In the genomic region with DNA sequence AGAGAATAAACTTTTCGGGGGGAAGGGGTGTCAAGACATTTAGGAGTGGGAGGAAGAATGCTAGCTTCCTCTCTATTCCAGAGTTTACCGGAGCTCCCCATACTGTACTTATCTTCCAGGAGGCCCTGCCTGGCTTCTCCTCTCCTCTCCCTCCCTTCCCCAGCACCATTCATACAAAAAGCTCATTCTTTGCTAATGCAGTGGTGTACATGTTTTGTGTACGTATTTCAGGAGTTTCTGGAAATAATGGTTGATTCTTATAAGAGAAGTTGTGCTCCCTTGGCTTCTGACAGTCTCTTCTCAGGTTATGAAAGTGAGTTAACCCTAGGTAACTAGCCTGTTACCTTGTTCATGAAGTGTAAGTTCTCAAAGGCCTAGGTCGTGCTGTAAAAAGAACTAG, we compare ENCODE assay signal across 15 cellular contexts. TPM values are rescaled to one million over a fixed set of nuclear protein-coding genes. Genes with fewer than 3 reads are reported as not detected.
DNase-seq lines count a peak whose midpoint lies in the region; ATAC-seq and TF ChIP-seq lines count a peak whose summit lies in the region.
"Had no signal": no experiment of that assay in that cellular context is flagged by ENCODE, and none has a peak within 500 bp of the region (broad histone marks: within the 10 kb centered on the region; RNA-seq: fewer than 3 reads in every experiment).

No MANE protein-coding gene starts in this region.

- H3K4me3 Mint-ChIP-seq in activated T-cell treated with anti-CD3 and anti-CD28 coated beads, Interleukin-2, amount 50 U/mL, for 72 hours = no peak overlapping the region
- H3K4me3 Mint-ChIP-seq in stimulated activated memory B cell treated with anti-CD40 and anti-IgM and Interleukin-4, amounts not matched to agents 10 μg/mL and 1 μg/mL and 100 μg/mL, for 72 hours = no peak overlapping the region
- H3K4me3 Mint-ChIP-seq in activated CD8-positive, alpha-beta memory T cell treated with anti-CD3 and anti-CD28 coated beads, Interleukin-2, amount 10 ng/mL, durations not matched to agents 7 days and 5 days = no peak overlapping the region
- H3K4me3 Mint-ChIP-seq: CD14-positive monocyte, H9 had no signal

- peaks cover 68% of the 10 kb centered on the region for H3K4me1 Mint-ChIP-seq in activated T-cell treated with anti-CD3 and anti-CD28 coated beads, Interleukin-2, amount 50 U/mL, for 72 hours (ENCODE audit: low read depth)
- H3K4me1 Mint-ChIP-seq in stimulated activated memory B cell treated with anti-CD40 and anti-IgM and Interleukin-4, amounts not matched to agents 10 μg/mL and 1 μg/mL and 100 μg/mL, for 72 hours = peaks cover 55% of the 10 kb centered on the region
- peaks cover 67% of the 10 kb centered on the region for H3K4me1 Mint-ChIP-seq in activated CD8-positive, alpha-beta memory T cell treated with anti-CD3 and anti-CD28 coated beads, Interleukin-2, amount 10 ng/mL, durations not matched to agents 7 days and 5 days

- no peak overlapping the region for H3K27ac ChIP-seq in Panc1 (ENCODE audit: low read length)

- no peaks in the 10 kb centered on the region for H3K9me3 ChIP-seq in Panc1 (ENCODE audit: control insufficient read depth, insufficient read depth, low read depth, low read length)

- H3K9me3 Mint-ChIP-seq in activated T-cell treated with anti-CD3 and anti-CD28 coated beads, Interleukin-2, amount 50 U/mL, for 72 hours = no peaks in the 10 kb centered on the region
- H3K9me3 Mint-ChIP-seq in stimulated activated memory B cell treated with anti-CD40 and anti-IgM and Interleukin-4, amounts not matched to agents 10 μg/mL and 1 μg/mL and 100 μg/mL, for 72 hours = no peaks in the 10 kb centered on the region
- H3K9me3 Mint-ChIP-seq in activated CD8-positive, alpha-beta memory T cell treated with anti-CD3 and anti-CD28 coated beads, Interleukin-2, amount 10 ng/mL, durations not matched to agents 7 days and 5 days (ENCODE audit: low read depth) = no peaks in the 10 kb centered on the region
- H3K9me3 Mint-ChIP-seq: H9 had no signal

- peaks cover 84% of the 10 kb centered on the region for H3K36me3 ChIP-seq in Panc1 (ENCODE audit: control insufficient read depth, insufficient read depth, low read length)

- no peak for TF ChIP-seq CTCF in Panc1 (IDR thresholded peaks at IDR 0.05)

- no peak overlapping the region for H3K4me3 ChIP-seq in Panc1 (ENCODE audit: low read depth in 2 of 2, low read length in 2 of 2)
- H3K4me3 ChIP-seq: GM12878 had no signal

- intact Hi-C loops in Panc1 (cut with micrococcal nuclease; ENCODE audit: unreplicated experiment) = no loop called here

- H3K27ac Mint-ChIP-seq in activated T-cell treated with anti-CD3 and anti-CD28 coated beads, Interleukin-2, amount 50 U/mL, for 72 hours = peak overlapping the region; percentile 64
- peak overlapping the region; percentile 8 for H3K27ac Mint-ChIP-seq in stimulated activated memory B cell treated with anti-CD40 and anti-IgM and Interleukin-4, amounts not matched to agents 10 μg/mL and 1 μg/mL and 100 μg/mL, for 72 hours
- no peak overlapping the region for H3K27ac Mint-ChIP-seq in activated CD8-positive, alpha-beta memory T cell treated with anti-CD3 and anti-CD28 coated beads, Interleukin-2, amount 10 ng/mL, durations not matched to agents 7 days and 5 days
- H3K27ac Mint-ChIP-seq: H9 had no signal

- peaks cover 8 to 15% of the 10 kb centered on the region in 2 donors for H3K36me3 Mint-ChIP-seq in activated T-cell treated with anti-CD3 and anti-CD28 coated beads, Interleukin-2, amount 50 U/mL, for 72 hours (ENCODE audit: insufficient read depth in 2 of 2)
- H3K36me3 Mint-ChIP-seq in stimulated activated memory B cell treated with anti-CD40 and anti-IgM and Interleukin-4, amounts not matched to agents 10 μg/mL and 1 μg/mL and 100 μg/mL, for 72 hours = peaks cover 43% of the 10 kb centered on the region
- peaks cover 23% of the 10 kb centered on the region for H3K36me3 Mint-ChIP-seq in activated CD8-positive, alpha-beta memory T cell treated with anti-CD3 and anti-CD28 coated beads, Interleukin-2, amount 10 ng/mL, durations not matched to agents 7 days and 5 days

- POLR2A ChIA-PET in Panc1 (lab: Charles Lee) = interaction anchor here (0.5 to 3.5 kb wide), 7 partner anchors 13 to 857 kb away, joined by 3 to 26 read pairs (median 8); a partner anchor contains a TSS

- H3K27me3 Mint-ChIP-seq in activated T-cell treated with anti-CD3 and anti-CD28 coated beads, Interleukin-2, amount 50 U/mL, for 72 hours (ENCODE audit: low read depth) = no peaks in the 10 kb centered on the region
- no peaks in the 10 kb centered on the region for H3K27me3 Mint-ChIP-seq in stimulated activated memory B cell treated with anti-CD40 and anti-IgM and Interleukin-4, amounts not matched to agents 10 μg/mL and 1 μg/mL and 100 μg/mL, for 72 hours
- H3K27me3 Mint-ChIP-seq in activated CD8-positive, alpha-beta memory T cell treated with anti-CD3 and anti-CD28 coated beads, Interleukin-2, amount 10 ng/mL, durations not matched to agents 7 days and 5 days = no peaks in the 10 kb centered on the region

- no peaks in the 10 kb centered on the region for H3K27me3 ChIP-seq in Panc1 (ENCODE audit: control insufficient read depth, insufficient read depth, low read length)

- no peak for ATAC-seq in activated T-cell treated with anti-CD3 and anti-CD28 coated beads, Interleukin-2, amount 50 U/mL, for 72 hours (replicated peaks in 1 of 2)
- ATAC-seq in Panc1 = 0 out of 2 replicates have a peak, but pooled peaks have one; percentile 14
- no peak for ATAC-seq in stimulated activated memory B cell treated with anti-CD40 and anti-IgM and Interleukin-4, amounts not matched to agents 10 μg/mL and 1 μg/mL and 100 μg/mL, for 72 hours
- ATAC-seq in activated CD8-positive, alpha-beta memory T cell treated with anti-CD3 and anti-CD28 coated beads, Interleukin-2, amount 10 ng/mL, durations not matched to agents 7 days and 5 days = no peak
- ATAC-seq: GM12878 had no signal

- no TSS peak for BruUV-seq in Panc1 (replicated peaks; lab: Mats Ljungman, UMichigan)

- no peak for DNase-seq in activated T-cell treated with anti-CD3 and anti-CD28 coated beads, Interleukin-2, amount 50 U/mL, for 72 hours
- DNase-seq in activated T-cell treated with anti-CD3 and anti-CD28 coated beads for 4 hours (no peak), Panc1 (ENCODE audit: low read depth, low spot score) (no peak), globus pallidus (ENCODE audit: low spot score) (peak; percentile 72), KG1 (lab: John Stamatoyannopoulos, UW) (no peak), NCI-H2171 treated with DMSO at 0.1 percent for 48 hours (lab: John Stamatoyannopoulos, UW) (no peak)
- no peak for DNase-seq in activated CD8-positive, alpha-beta memory T cell treated with anti-CD3 and anti-CD28 coated beads, Interleukin-2, amount 10 ng/mL, durations not matched to agents 7 days and 5 days
- DNase-seq: H9, NCI-H1436, NCI-H2029 treated with DMSO at 0.1 percent for 48 hours, NCI-H524, OCI-M1 had no signal

- CTCF ChIA-PET in Panc1 (lab: Charles Lee) = interaction anchor here (0.5 to 1.8 kb wide), 8 partner anchors 10 to 443 kb away, joined by 3 to 5 read pairs (median 4); a partner anchor contains a TSS
- CTCF ChIA-PET in activated CD8-positive, alpha-beta memory T cell treated with anti-CD3 and anti-CD28 coated beads, Interleukin-2, amount 10 ng/mL, durations not matched to agents 7 days and 5 days (lab: Charles Lee) = interaction anchor here (1.9 to 2.3 kb wide), 3 partner anchors 13 to 63 kb away, joined by 5 to 7 read pairs (median 7); a partner anchor contains a TSS

- in situ Hi-C loops in Panc1 (cut with HindIII; ENCODE audit: low pct_unique_long_range_greater_than_20kb, low sequenced_read_pairs) = loop anchor here (10.0 kb wide), 1 partner anchor 55 kb away; a partner anchor contains a TSS

- peaks cover 20% of the 10 kb centered on the region for H3K4me1 ChIP-seq in Panc1 (ENCODE audit: control insufficient read depth, insufficient read depth, low read length)

RNA-seq across cellular contexts. Expression of a gene that starts 7.1 kb away (rescaled TPM):
- 10 to 100 TPM; 59.6 to 63.6 TPM for total RNA-seq in activated T-cell treated with anti-CD3 and anti-CD28 coated beads, Interleukin-2, amount 50 U/mL, for 72 hours
- 1,339 TPM for total RNA-seq in Panc1 (2021; ENCODE audit: unreplicated experiment)
- 1,600 TPM for polyA plus RNA-seq in Panc1 (2012; ENCODE audit: insufficient read length)
- 10 to 100 TPM; 45.7 to 58.5 TPM for total RNA-seq in activated CD8-positive, alpha-beta memory T cell treated with anti-CD3 and anti-CD28 coated beads, Interleukin-2, amount 10 ng/mL, durations not matched to agents 7 days and 5 days

RNA-seq across cellular contexts. Expression of a gene that starts 13.5 kb away (rescaled TPM):
- total RNA-seq in activated T-cell treated with anti-CD3 and anti-CD28 coated beads, Interleukin-2, amount 50 U/mL, for 72 hours = 100 to 1,000 TPM; 351 to 353 TPM
- total RNA-seq in Panc1 (2021; ENCODE audit: unreplicated experiment) = 3.7 TPM
- polyA plus RNA-seq in Panc1 (2012; ENCODE audit: insufficient read length) = 1.5 TPM
- 100 to 1,000 TPM; 472 to 473 TPM for total RNA-seq in activated CD8-positive, alpha-beta memory T cell treated with anti-CD3 and anti-CD28 coated beads, Interleukin-2, amount 10 ng/mL, durations not matched to agents 7 days and 5 days
- total RNA-seq: H9 had no signal

RNA-seq across cellular contexts. Expression of a gene that starts 28.7 kb away (rescaled TPM):
- 1 to 10 TPM; 4.5 to 6.7 TPM for total RNA-seq in activated T-cell treated with anti-CD3 and anti-CD28 coated beads, Interleukin-2, amount 50 U/mL, for 72 hours
- total RNA-seq in Panc1 (2021; ENCODE audit: unreplicated experiment) = 15.2 TPM
- 28.4 TPM for polyA plus RNA-seq in Panc1 (2012; ENCODE audit: insufficient read length)
- 1 to 10 TPM; 4.5 to 8.4 TPM for total RNA-seq in activated CD8-positive, alpha-beta memory T cell treated with anti-CD3 and anti-CD28 coated beads, Interleukin-2, amount 10 ng/mL, durations not matched to agents 7 days and 5 days

RNA-seq across cellular contexts. Expression of a gene that starts 41.6 kb away (rescaled TPM):
- total RNA-seq in activated T-cell treated with anti-CD3 and anti-CD28 coated beads, Interleukin-2, amount 50 U/mL, for 72 hours = 10 to 100 TPM; 52.0 TPM
- total RNA-seq in Panc1 (2021; ENCODE audit: unreplicated experiment) = 901 TPM
- 1,335 TPM for polyA plus RNA-seq in Panc1 (2012; ENCODE audit: insufficient read length)
- 10 to 100 TPM; 48.9 to 53.8 TPM for total RNA-seq in activated CD8-positive, alpha-beta memory T cell treated with anti-CD3 and anti-CD28 coated beads, Interleukin-2, amount 10 ng/mL, durations not matched to agents 7 days and 5 days

RNA-seq across cellular contexts. Expression of a gene that starts 41.9 kb away (rescaled TPM):
- 10 to 100 TPM; 26.4 to 34.3 TPM for total RNA-seq in activated T-cell treated with anti-CD3 and anti-CD28 coated beads, Interleukin-2, amount 50 U/mL, for 72 hours
- 739 TPM for total RNA-seq in Panc1 (2021; ENCODE audit: unreplicated experiment)
- 764 TPM for polyA plus RNA-seq in Panc1 (2012; ENCODE audit: insufficient read length)
- total RNA-seq in activated CD8-positive, alpha-beta memory T cell treated with anti-CD3 and anti-CD28 coated beads, Interleukin-2, amount 10 ng/mL, durations not matched to agents 7 days and 5 days = 10 to 100 TPM; 31.0 to 31.2 TPM

Comparison
In these comparisons a context has a peak if more than half of its experiments do, and no peak if none do; other contexts are left out.
1. RNA of a gene that starts 7.1 kb away (total RNA-seq): 1,339 TPM in Panc1 (single experiment); 59.6 to 63.6 TPM in activated T-cell treated with anti-CD3 and anti-CD28 coated beads, Interleukin-2, amount 50 U/mL, for 72 hours and 45.7 to 58.5 TPM in activated CD8-positive, alpha-beta memory T cell treated with anti-CD3 and anti-CD28 coated beads, Interleukin-2, amount 10 ng/mL, durations not matched to agents 7 days and 5 days; every median in the first group is over 10 times any median in the second.
2. RNA of a gene that starts 13.5 kb away (total RNA-seq): 472 to 473 TPM in activated CD8-positive, alpha-beta memory T cell treated with anti-CD3 and anti-CD28 coated beads, Interleukin-2, amount 10 ng/mL, durations not matched to agents 7 days and 5 days and 351 to 353 TPM in activated T-cell treated with anti-CD3 and anti-CD28 coated beads, Interleukin-2, amount 50 U/mL, for 72 hours; 3.7 TPM in Panc1 (single experiment); every median in the first group is over 10 times any median in the second.